In the genomic region with DNA sequence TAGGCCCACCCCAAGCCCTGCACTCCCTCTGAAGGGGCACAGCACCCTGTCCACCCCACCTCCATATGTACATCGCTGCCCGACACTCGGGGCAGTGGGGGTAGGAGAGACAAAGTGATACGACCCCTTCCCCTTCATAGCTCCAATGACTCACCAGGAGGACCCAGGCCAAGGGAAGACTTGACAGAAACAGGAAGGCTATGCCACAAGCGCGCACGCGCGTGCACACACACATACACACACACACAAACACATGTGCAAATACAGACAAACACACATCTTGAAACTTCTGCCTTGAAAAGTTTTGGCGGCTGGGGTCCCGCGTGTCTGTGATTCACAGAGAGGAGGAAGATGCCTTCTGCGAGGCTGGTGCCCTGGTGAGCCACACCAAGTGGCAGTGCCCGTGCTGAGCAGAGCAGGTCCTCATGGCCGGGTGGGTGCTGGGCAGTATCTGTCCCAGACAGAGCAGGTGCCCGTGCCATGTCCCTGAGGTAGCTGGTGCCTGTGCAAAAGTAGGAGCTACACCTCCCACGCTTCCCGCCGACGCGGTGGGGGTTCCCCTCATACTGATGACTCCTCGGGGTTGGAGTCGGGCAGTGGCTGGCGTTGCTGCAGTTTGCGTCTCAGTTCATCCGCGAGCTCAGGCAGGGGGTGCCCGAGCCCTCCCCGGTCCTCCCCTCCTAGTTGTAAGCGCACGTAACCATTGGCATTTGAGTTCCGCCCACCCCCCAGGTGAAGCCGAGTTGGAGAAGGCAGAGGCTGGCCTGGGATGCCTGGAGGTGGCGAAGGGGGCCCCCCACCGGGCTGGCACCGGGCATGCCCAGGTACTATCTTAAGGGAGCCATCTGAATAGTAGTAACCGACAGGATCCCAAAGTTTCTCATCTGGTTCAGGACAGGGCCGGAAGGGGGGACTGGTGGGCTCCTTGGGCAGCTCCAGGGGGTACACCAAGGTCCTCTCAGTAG, we compare ENCODE assay signal across 9 cellular contexts. TPM values are rescaled to one million over a fixed set of nuclear protein-coding genes. Genes with fewer than 3 reads are reported as not detected.
DNase-seq lines count a peak whose midpoint lies in the region; ATAC-seq and TF ChIP-seq lines count a peak whose summit lies in the region.
"Had no signal": no experiment of that assay in that cellular context is flagged by ENCODE, and none has a peak within 500 bp of the region (broad histone marks: within the 10 kb centered on the region; RNA-seq: fewer than 3 reads in every experiment).

No MANE protein-coding gene starts in this region.

- no peaks in the 10 kb centered on the region for H3K9me2 ChIP-seq in hepatocyte (replicated peaks; ENCODE audit: insufficient read depth)

- no peaks in the 10 kb centered on the region for H3K9me3 Mint-ChIP-seq in activated T-cell treated with anti-CD3 and anti-CD28 coated beads, Interleukin-2, amount 50 U/mL, for 4 hours
- H3K9me3 Mint-ChIP-seq: activated T-helper 1 cell treated with anti-CD3 and anti-CD28 coated beads, Interleukin-12 subunit alpha, Interleukin-12 subunit beta, Interleukin-2, Interleukin-4 antibody, amounts not matched to agents 30 ng/mL and 10 ng/mL and 1 ng/mL, durations not matched to agents 14 hours and 24 hours and 36 hours; memory B cell had no signal

- no peak for ATAC-seq in activated T-cell treated with anti-CD3 and anti-CD28 coated beads, Interleukin-2, amount 50 U/mL, for 4 hours
- ATAC-seq in HG03442 (IDR thresholded peaks at IDR 0.05; ENCODE audit: unreplicated experiment) (no peak), GM21367 (IDR thresholded peaks at IDR 0.05; ENCODE audit: unreplicated experiment) (no peak)

- H3K79me2 ChIP-seq in hepatocyte: peaks cover 40% of the 10 kb centered on the region

- no peak overlapping the region for H3K4me3 ChIP-seq in hepatocyte

- H2AFZ ChIP-seq in hepatocyte: no peak overlapping the region

- DNase-seq in NCI-H226 (peak; percentile 32), hepatocyte (ENCODE audit: low spot score) (no peak), cortex of kidney (lab: John Stamatoyannopoulos, UW) (no peak)
- DNase-seq in activated T-cell treated with anti-CD3 and anti-CD28 coated beads, Interleukin-2, amount 50 U/mL, for 4 hours: peak; percentile 50
- peak in 2 of 3 experiments; percentile 33 to 45 for DNase-seq in stimulated activated CD4-positive, alpha-beta T cell treated with anti-CD3 and anti-CD28 coated beads, TNF-alpha, amount 100 ng/mL, for 4 hours (ENCODE audit: low read depth in 3 of 3)

- H4K20me1 ChIP-seq in hepatocyte (ENCODE audit: insufficient read depth, poor library complexity, severe bottlenecking): peaks cover 30% of the 10 kb centered on the region

- peaks cover 30% of the 10 kb centered on the region for H3K4me1 Mint-ChIP-seq in activated T-cell treated with anti-CD3 and anti-CD28 coated beads, Interleukin-2, amount 50 U/mL, for 4 hours (ENCODE audit: low read depth)

- no peaks in the 10 kb centered on the region for H3K27me3 ChIP-seq in hepatocyte

- H3K9me3 ChIP-seq in hepatocyte (ENCODE audit: low read depth): no peaks in the 10 kb centered on the region

- peak overlapping the region; percentile 13 for H3K4me3 Mint-ChIP-seq in activated T-cell treated with anti-CD3 and anti-CD28 coated beads, Interleukin-2, amount 50 U/mL, for 4 hours

- H3K36me3 Mint-ChIP-seq in activated T-cell treated with anti-CD3 and anti-CD28 coated beads, Interleukin-2, amount 50 U/mL, for 4 hours (ENCODE audit: insufficient read depth): peaks cover 7% of the 10 kb centered on the region
- H3K36me3 Mint-ChIP-seq: memory B cell had no signal

- H3K27ac ChIP-seq in hepatocyte: peak overlapping the region; percentile 64

- H3K36me3 ChIP-seq in hepatocyte (replicated peaks; ENCODE audit: insufficient read depth, low read depth): no peaks in the 10 kb centered on the region

- peaks cover 32% of the 10 kb centered on the region for H3K4me1 ChIP-seq in hepatocyte (ENCODE audit: insufficient read depth)

- TF ChIP-seq CTCF in hepatocyte (IDR thresholded peaks at IDR 0.05; ENCODE audit: poor library complexity): no peak

- no peak overlapping the region for H3K4me2 ChIP-seq in hepatocyte

- H3K27me3 Mint-ChIP-seq in activated T-cell treated with anti-CD3 and anti-CD28 coated beads, Interleukin-2, amount 50 U/mL, for 4 hours (ENCODE audit: low read depth): no peaks in the 10 kb centered on the region

- WGBS in hepatocyte (ENCODE audit: low lambda C conversion rate, missing lambda C conversion rate): 93% methylated on average over 38 of the region's 38 CpGs

RNA-seq across cellular contexts. Expression of a gene that starts 2.5 kb away (rescaled TPM):
- 10 to 100 TPM; 42.4 to 44.4 (median 44.3) TPM for total RNA-seq in activated T-cell treated with anti-CD3 and anti-CD28 coated beads, Interleukin-2, amount 50 U/mL, for 4 hours
- 9.0 and 13.6 TPM in 2 replicates for total RNA-seq in hepatocyte
- polyA plus RNA-seq in hepatocyte: 25.6 and 34.9 TPM in 2 replicates

RNA-seq across cellular contexts. Expression of a gene that starts 9.5 kb away (rescaled TPM):
- 1 to 10 TPM; 7.5 to 9.7 (median 9.0) TPM for total RNA-seq in activated T-cell treated with anti-CD3 and anti-CD28 coated beads, Interleukin-2, amount 50 U/mL, for 4 hours
- total RNA-seq in hepatocyte: 30.2 and 37.5 TPM in 2 replicates
- 28.6 and 33.4 TPM in 2 replicates for polyA plus RNA-seq in hepatocyte

RNA-seq across cellular contexts. Expression of a gene that starts 16.5 kb away (rescaled TPM):
- 1 to 10 TPM; 2.9 to 6.3 (median 4.6) TPM for total RNA-seq in activated T-cell treated with anti-CD3 and anti-CD28 coated beads, Interleukin-2, amount 50 U/mL, for 4 hours
- 1.8 and 2.0 TPM in 2 replicates for total RNA-seq in hepatocyte
- 4.4 and 4.7 TPM in 2 replicates for polyA plus RNA-seq in hepatocyte

RNA-seq across cellular contexts. Expression of a gene that starts 44.3 kb away (rescaled TPM):
- total RNA-seq in activated T-cell treated with anti-CD3 and anti-CD28 coated beads, Interleukin-2, amount 50 U/mL, for 4 hours: 10 to 100 TPM; 22.8 to 26.1 (median 24.4) TPM
- total RNA-seq in hepatocyte: 17.0 and 17.1 TPM in 2 replicates
- 23.7 and 25.8 TPM in 2 replicates for polyA plus RNA-seq in hepatocyte

Comparison
In these comparisons a context has a peak if more than half of its experiments do, and no peak if none do; other contexts are left out.
1. DNase-seq: peak in NCI-H226 (single experiment), activated T-cell treated with anti-CD3 and anti-CD28 coated beads, Interleukin-2, amount 50 U/mL, for 4 hours (single experiment) and stimulated activated CD4-positive, alpha-beta T cell treated with anti-CD3 and anti-CD28 coated beads, TNF-alpha, amount 100 ng/mL, for 4 hours (2 of 3); none in hepatocyte (single experiment) and cortex of kidney (single experiment).